8 cellular contexts compared by ENCODE assay signal in the genomic region with DNA sequence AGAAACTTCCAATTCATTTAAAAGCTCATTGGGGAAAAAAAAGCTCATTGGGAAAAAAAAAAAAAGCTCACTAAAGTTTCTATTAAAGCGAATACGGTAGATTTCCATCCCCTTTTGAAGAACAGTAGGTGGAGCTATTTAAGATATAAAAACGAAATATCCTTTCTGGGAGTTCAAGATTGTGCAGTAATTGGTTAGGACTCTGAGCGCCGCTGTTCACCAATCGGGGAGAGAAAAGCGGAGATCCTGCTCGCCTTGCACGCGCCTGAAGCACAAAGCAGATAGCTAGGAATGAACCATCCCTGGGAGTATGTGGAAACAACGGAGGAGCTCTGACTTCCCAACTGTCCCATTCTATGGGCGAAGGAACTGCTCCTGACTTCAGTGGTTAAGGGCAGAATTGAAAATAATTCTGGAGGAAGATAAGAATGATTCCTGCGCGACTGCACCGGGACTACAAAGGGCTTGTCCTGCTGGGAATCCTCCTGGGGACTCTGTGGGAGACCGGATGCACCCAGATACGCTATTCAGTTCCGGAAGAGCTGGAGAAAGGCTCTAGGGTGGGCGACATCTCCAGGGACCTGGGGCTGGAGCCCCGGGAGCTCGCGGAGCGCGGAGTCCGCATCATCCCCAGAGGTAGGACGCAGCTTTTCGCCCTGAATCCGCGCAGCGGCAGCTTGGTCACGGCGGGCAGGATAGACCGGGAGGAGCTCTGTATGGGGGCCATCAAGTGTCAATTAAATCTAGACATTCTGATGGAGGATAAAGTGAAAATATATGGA. TPM values are rescaled to one million over a fixed set of nuclear protein-coding genes. Genes with fewer than 3 reads are reported as not detected.
DNase-seq lines count a peak whose midpoint lies in the region; ATAC-seq, FAIRE-seq and TF ChIP-seq lines count a peak whose summit lies in the region.

Gene PCDHGA12, plus strand, starts transcription at position 176 of the 782 bp plus-strand sequence. Its CDS starts 253 bp downstream, at position 429.

- H4K20me1 ChIP-seq in BLaER1 (no peaks in the 10 kb centered on the region), GM12878 (ENCODE audit: control insufficient read depth, insufficient read depth) (no peaks in the 10 kb centered on the region)

- CTCF ChIA-PET in GM12878 (lab: Yijun Ruan, JAX) = interaction anchor here (0.5 to 4.2 kb wide), 36 partner anchors 9 to 230 kb away, joined by 3 to 61 read pairs (median 6); partner anchors contain the start of genes PCDHGA10, PCDHGA11, PCDHGB3 and PCDHGB6

- 33% methylated on average over 31 of the region's 33 CpGs for WGBS in GM12878 (ENCODE audit: insufficient coverage, insufficient replicate concordance, low lambda C conversion rate, missing lambda C conversion rate)

- TSS peak; percentile 69 for BruUV-seq in GM12878 (replicated peaks; lab: Mats Ljungman, UMichigan)

- no peaks in the 10 kb centered on the region for H3K4me1 ChIP-seq in BLaER1
- H3K4me1 ChIP-seq in GM12878 (ENCODE audit: control insufficient read depth, insufficient read depth, low read length) = no peaks in the 10 kb centered on the region; the same call in 1 of the 2 replicates
- no peaks in the 10 kb centered on the region for H3K4me1 ChIP-seq in upper lobe of right lung

- peak; percentile 56 for TF ChIP-seq RAD21 in GM12878 (IDR thresholded peaks at IDR 0.05; ENCODE audit: insufficient read depth, low read depth, low read length)

- TF ChIP-seq CTCF in GM12878 (IDR thresholded peaks at IDR 0.05 in 2 of 3, conservative IDR thresholded peaks at IDR 0.05 in 1 of 3; ENCODE audit: control insufficient read depth in 2 of 3, extremely low read depth in 1 of 3, insufficient read depth in 1 of 3, low read depth in 3 of 3, low read length in 3 of 3) = peak; percentile 62 to 82 (median 68)
- TF ChIP-seq CTCF in upper lobe of right lung (IDR thresholded peaks at IDR 0.05) = peak; percentile 38

- H3K9ac ChIP-seq in BLaER1 = peak within 1 kb of the TSS; percentile 79
- no peak within 1 kb of the TSS for H3K9ac ChIP-seq in GM12878 (ENCODE audit: control insufficient read depth, insufficient read depth, low read length)

- peaks cover 14% of the 10 kb centered on the region for H3K36me3 ChIP-seq in BLaER1
- no peaks in the 10 kb centered on the region for H3K36me3 ChIP-seq in GM12878 (ENCODE audit: control insufficient read depth in 2 of 2, insufficient read depth in 2 of 2, low read length in 1 of 2)
- no peaks in the 10 kb centered on the region for H3K36me3 ChIP-seq in upper lobe of right lung

- no peak for TF ChIP-seq POLR2A in GM12878 (IDR thresholded peaks at IDR 0.05; ENCODE audit: low read depth, low read length)

- H3K27me3 ChIP-seq in BLaER1 = no peaks in the 10 kb centered on the region
- no peaks in the 10 kb centered on the region for H3K27me3 ChIP-seq in GM12878 (replicated peaks in 1 of 2; ENCODE audit: control insufficient read depth in 2 of 2, insufficient read depth in 2 of 2, low read length in 1 of 2)
- no peaks in the 10 kb centered on the region for H3K27me3 ChIP-seq in upper lobe of right lung

- peak within 1 kb of the TSS; percentile 74 for H3K4me3 ChIP-seq in BLaER1
- peak within 1 kb of the TSS; percentile 22; the same call in 1 of the 2 replicates for H3K4me3 ChIP-seq in GM12878
- peak within 1 kb of the TSS; percentile 15 for H3K4me3 ChIP-seq in upper lobe of right lung

- H3K4me2 ChIP-seq in BLaER1 (peak within 1 kb of the TSS; percentile 86), GM12878 (ENCODE audit: control insufficient read depth, insufficient read depth) (peak within 1 kb of the TSS; percentile 43)

- RAD21 ChIA-PET in GM12878 (lab: Charles Lee; ENCODE audit: unreplicated experiment) = interaction anchor here (1.0 to 1.9 kb wide), 13 partner anchors 8 to 167 kb away, joined by 3 to 21 read pairs (median 8); partner anchors contain the start of genes PCDHGA10, PCDHGA11, PCDHGB3 and PCDHGC5

- intact Hi-C loops in GM12878 (cut with micrococcal nuclease; ENCODE audit: unreplicated experiment) = loop anchor here (1.0 kb wide), 2 partner anchors 82 to 94 kb away; no protein-coding TSS in a partner anchor
- intact Hi-C loops in upper lobe of right lung (cut with DNase I) = no loop called here

- no peak for TF ChIP-seq EP300 in GM12878 (IDR thresholded peaks at IDR 0.05; ENCODE audit: borderline replicate concordance in 1 of 2, control insufficient read depth in 1 of 2, low read depth in 2 of 2, low read length in 2 of 2)

- H3K27ac ChIP-seq in BLaER1 = peak within 1 kb of the TSS; percentile 53
- no peak within 1 kb of the TSS for H3K27ac ChIP-seq in GM12878 (ENCODE audit: control insufficient read depth, insufficient read depth)
- no peak within 1 kb of the TSS for H3K27ac ChIP-seq in upper lobe of right lung

- SMC1A ChIA-PET in GM12878 (lab: Charles Lee; ENCODE audit: uncharacterized antibody, unreplicated experiment) = interaction anchor here (0.5 to 2.8 kb wide), 23 partner anchors 8 to 133 kb away, joined by 3 to 20 read pairs (median 4); partner anchors contain the start of genes PCDHGA11, PCDHGB3, PCDHGB7 and PCDHGC3

- FAIRE-seq in GM12878 (lab: Jason Lieb, UNC) = peak; percentile 94

- peak; percentile 84 for ATAC-seq in GM19351 (IDR thresholded peaks at IDR 0.05; ENCODE audit: unreplicated experiment)
- ATAC-seq in HG03521 (IDR thresholded peaks at IDR 0.05; ENCODE audit: unreplicated experiment) = peak; percentile 84
- ATAC-seq in GM12878 = peak; percentile 96
- peak; percentile 68 for ATAC-seq in left lobe of liver
- ATAC-seq in upper lobe of right lung = peak; percentile 81

- H3K9me3 ChIP-seq in BLaER1 (peaks cover 63% of the 10 kb centered on the region), GM12878 (replicated peaks; ENCODE audit: control insufficient read depth, insufficient read depth, low read length) (peaks cover 18% of the 10 kb centered on the region; the same call in 2 of the 3 replicates), upper lobe of right lung (peaks cover 37% of the 10 kb centered on the region)

- peak within 1 kb of the TSS; percentile 81 for H2AFZ ChIP-seq in GM12878 (ENCODE audit: control insufficient read depth, low read depth, low read length)

- H3K79me2 ChIP-seq in GM12878 (ENCODE audit: control insufficient read depth, insufficient read depth, low read length) = no peaks in the 10 kb centered on the region

- DNase-seq in GM12878 (ENCODE audit: low read depth, low spot score) (peak; percentile 37), left lobe of liver (ENCODE audit: low spot score) (no peak), upper lobe of right lung (no peak), NCI-H1436 treated with DMSO at 0.1 percent for 48 hours (lab: John Stamatoyannopoulos, UW) (no peak)
- DNase-seq in central memory CD4-positive, alpha-beta T cell = no peak

- in situ Hi-C loops in GM12878 (cut with MboI) = no loop called here

- POLR2A ChIA-PET in GM12878 (lab: Charles Lee) = interaction anchor here (0.8 kb wide), 1 partner anchor 95 kb away, joined by 3 read pairs; no protein-coding TSS in a partner anchor

TF ChIP-seq in GM12878, 131 proteins besides CTCF, POLR2A, EP300 and RAD21 (continues in another document):
- TF ChIP-seq, protein P1, sequence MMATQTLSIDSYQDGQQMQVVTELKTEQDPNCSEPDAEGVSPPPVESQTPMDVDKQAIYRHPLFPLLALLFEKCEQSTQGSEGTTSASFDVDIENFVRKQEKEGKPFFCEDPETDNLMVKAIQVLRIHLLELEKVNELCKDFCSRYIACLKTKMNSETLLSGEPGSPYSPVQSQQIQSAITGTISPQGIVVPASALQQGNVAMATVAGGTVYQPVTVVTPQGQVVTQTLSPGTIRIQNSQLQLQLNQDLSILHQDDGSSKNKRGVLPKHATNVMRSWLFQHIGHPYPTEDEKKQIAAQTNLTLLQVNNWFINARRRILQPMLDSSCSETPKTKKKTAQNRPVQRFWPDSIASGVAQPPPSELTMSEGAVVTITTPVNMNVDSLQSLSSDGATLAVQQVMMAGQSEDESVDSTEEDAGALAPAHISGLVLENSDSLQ (IDR thresholded peaks at IDR 0.05) = no peak
- TF ChIP-seq WRNIP1 (IDR thresholded peaks at IDR 0.05; ENCODE audit: borderline replicate concordance, low read depth, low read length) = no peak
- no peak for TF ChIP-seq SREBF1 (IDR thresholded peaks at IDR 0.05; ENCODE audit: low read length)
- peak; percentile 61; the same call in 1 of the 2 replicates for TF ChIP-seq SMC3 (IDR thresholded peaks at IDR 0.05; ENCODE audit: borderline replicate concordance, low read length)
- no peak for TF ChIP-seq SKIL (IDR thresholded peaks at IDR 0.05; ENCODE audit: low read depth, poor library complexity, severe bottlenecking)
- no peak for TF ChIP-seq POLR2AphosphoS2 (IDR thresholded peaks at IDR 0.05; ENCODE audit: low read depth, low read length)

RNA-seq across cellular contexts. Expression of gene PCDHGA12, which starts in this region (rescaled TPM):
- total RNA-seq in GM12878 (2013; cell fraction: nucleolus; rRNA removed) = 9.3 and 10.2 TPM in 2 replicates
- 0.38 and 0.79 TPM in 2 replicates for total RNA-seq in GM12878 (2014; rRNA removed)
- total RNA-seq in GM12878 (2014; rRNA removed; fragmentation: Illumina TruSeq; extraction: Trizol) = 0.40 and 0.46 TPM in 2 replicates
- total RNA-seq in GM12878 (2021) = 0.46 and 0.72 TPM in 2 replicates
- polyA plus RNA-seq in GM12878 (2011; ENCODE audit: low read depth) = 0.17 TPM
- polyA plus RNA-seq in GM12878 (2011; rRNA removed) = 0.04 TPM in 2 replicates
- polyA plus RNA-seq in GM12878 (2011; cell fraction: cytosol; rRNA removed) = 0.07 and 0.10 TPM in 2 replicates
- 0.69 and 0.70 TPM in 2 replicates for polyA plus RNA-seq in GM12878 (2011; cell fraction: nucleus; rRNA removed)
- 0.26 and 0.36 TPM in 2 replicates for polyA plus RNA-seq in GM12878 (2012)
- 0.11 and 0.18 TPM in 2 replicates for polyA plus RNA-seq in GM12878 (2014; fragmentation: Illumina TruSeq; extraction: Trizol)
- polyA plus RNA-seq in GM12878 (2014; fragmentation: Nextera tagmentation; extraction: Ambion mirVana) = not detected
- polyA plus RNA-seq in GM12878 (2014; rRNA removed) = 0.28 and 0.32 TPM in 2 replicates
- under 1 TPM; 0.16 to 0.48 TPM for polyA plus RNA-seq in GM12878 (2016; fragmentation: Nextera tagmentation; extraction: Ambion mirVana)
- polyA minus RNA-seq in GM12878 (2011; rRNA and poly(A)+ RNA removed) = 0.46 and 0.66 TPM in 2 replicates
- polyA minus RNA-seq in GM12878 (2011; cell fraction: cytosol; rRNA and poly(A)+ RNA removed) = not detected in 2 replicates
- 0.48 and 0.86 TPM in 2 replicates for polyA minus RNA-seq in GM12878 (2011; cell fraction: nucleus; rRNA and poly(A)+ RNA removed)
- total RNA-seq in left lobe of liver = 1.0 TPM
- 7.6 TPM for total RNA-seq in upper lobe of right lung

Comparison
In these comparisons a context has a peak if more than half of its experiments do, and no peak if none do; other contexts are left out.
1. H3K4me3 ChIP-seq: peak in every context shown above with its lines; median percentile 74 in BLaER1; 22 in GM12878; 15 in upper lobe of right lung.